In the genomic region with DNA sequence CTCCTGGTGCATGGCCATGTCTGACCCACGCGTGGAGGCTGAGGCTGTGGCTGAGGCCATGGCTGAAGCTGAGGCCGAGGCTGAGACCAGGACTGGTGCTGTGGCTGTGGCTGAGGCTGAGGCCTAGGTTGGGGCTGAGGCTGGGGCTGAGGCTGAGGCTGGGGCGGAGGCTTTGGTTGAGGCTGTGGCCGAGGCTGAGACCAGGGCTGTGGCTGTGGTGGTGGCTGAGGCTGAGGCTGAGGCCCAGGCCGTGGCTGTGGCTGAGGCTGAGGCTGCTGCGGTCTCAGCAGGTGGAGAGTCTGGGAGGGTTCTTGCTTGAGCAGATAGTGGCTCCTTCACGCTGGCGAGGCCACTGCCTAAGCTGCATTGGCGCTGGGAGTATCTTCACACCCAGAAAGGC, we compare ENCODE assay signal across 14 cellular contexts.
"Had no signal": no experiment of that assay in that cellular context is flagged by ENCODE, and none has a peak within 500 bp of the region (broad histone marks: within the 10 kb centered on the region; RNA-seq: fewer than 3 reads in every experiment).

No MANE protein-coding gene starts in this region.

- H3K4me3 Mint-ChIP-seq: activated naive CD4-positive, alpha-beta T cell treated with anti-CD3 and anti-CD28 coated beads, Interleukin-2, amount 50 U/mL, for 24 hours; dendritic cell treated with granulocyte-macrophage colony-stimulating factor and Interleukin-4, amounts not matched to agents 40 ng/mL and 50 ng/mL, for 4 days; endodermal cell; neural progenitor cell had no signal

- H3K9me3 ChIP-seq: body of pancreas, left lung, pancreas had no signal

- H3K27me3 ChIP-seq: body of pancreas, left lung, neural progenitor cell, pancreas had no signal

- H3K4me2 ChIP-seq: neural progenitor cell had no signal

- ATAC-seq: body of pancreas, left lung had no signal

- DNase-seq: activated CD4-positive, CD25-positive, alpha-beta regulatory T cell treated with anti-CD3 and anti-CD28 coated beads, Interleukin-2, amount 50 U/mL, for 72 hours; activated T-cell treated with anti-CD3 and anti-CD28 coated beads, Interleukin-2, amount 50 U/mL, for 1 hour; body of pancreas; endodermal cell; foreskin fibroblast; glutamatergic neuron; left lung; mesendoderm; pancreas; T-helper 9 cell; trophoblast cell had no signal

- H3K27ac ChIP-seq: body of pancreas, left lung, neural progenitor cell, pancreas had no signal

- H3K4me1 ChIP-seq: body of pancreas, left lung, neural progenitor cell, pancreas had no signal

- H3K9ac ChIP-seq: neural progenitor cell had no signal

- H3K36me3 ChIP-seq: neural progenitor cell had no signal

- H3K4me3 ChIP-seq: body of pancreas, left lung, neural progenitor cell, pancreas had no signal

- H3K9me3 Mint-ChIP-seq: activated naive CD4-positive, alpha-beta T cell treated with anti-CD3 and anti-CD28 coated beads, Interleukin-2, amount 50 U/mL, for 24 hours; dendritic cell treated with granulocyte-macrophage colony-stimulating factor and Interleukin-4, amounts not matched to agents 40 ng/mL and 50 ng/mL, for 4 days; endodermal cell had no signal

- H3K27ac Mint-ChIP-seq: dendritic cell treated with granulocyte-macrophage colony-stimulating factor and Interleukin-4, amounts not matched to agents 40 ng/mL and 50 ng/mL, for 4 days; endodermal cell; neural progenitor cell had no signal

- H3K27me3 Mint-ChIP-seq: activated naive CD4-positive, alpha-beta T cell treated with anti-CD3 and anti-CD28 coated beads, Interleukin-2, amount 50 U/mL, for 24 hours; dendritic cell treated with granulocyte-macrophage colony-stimulating factor and Interleukin-4, amounts not matched to agents 40 ng/mL and 50 ng/mL, for 4 days had no signal

- H3K4me1 Mint-ChIP-seq: endodermal cell, neural progenitor cell had no signal

- H2AFZ ChIP-seq: neural progenitor cell had no signal
